In genomic region chr6:21587182-21587924, GRCh38 we compare ENCODE assay signal across 8 cellular contexts. TPM values are rescaled to one million over a fixed set of nuclear protein-coding genes. Genes with fewer than 3 reads are reported as not detected.
A peak's percentile ranks its signal among the peaks of the same experiment; 100 is the strongest.
DNase-seq lines count a peak whose midpoint lies in the region; ATAC-seq and TF ChIP-seq lines count a peak whose summit lies in the region.

No MANE protein-coding gene starts in this region.

- H3K27me3 Mint-ChIP-seq in T-cell, result peaks cover 22 to 27% of the 10 kb centered on the region in 2 donors

- intact Hi-C loops in left lung (cut with DNase I), result loop anchor here in 1 of 2 donors (10.0 kb wide), 2 partner anchors 793 to 1023 kb away; no protein-coding TSS in a partner anchor

- peaks cover 14 to 16% (median 15%) of the 10 kb centered on the region in 3 donors for H3K4me1 Mint-ChIP-seq in T-cell
- H3K4me1 Mint-ChIP-seq in stimulated activated effector memory CD8-positive, alpha-beta T cell treated with anti-CD3 and anti-CD28 coated beads, Interleukin-12 subunit alpha, Interleukin-12 subunit beta, amount 100 ng/mL, for 72 hours, result peaks cover 16% of the 10 kb centered on the region

- no peak overlapping the region for H3K27ac Mint-ChIP-seq in T-cell
- H3K27ac Mint-ChIP-seq in stimulated activated effector memory CD8-positive, alpha-beta T cell treated with anti-CD3 and anti-CD28 coated beads, Interleukin-12 subunit alpha, Interleukin-12 subunit beta, amount 100 ng/mL, for 72 hours, result no peak overlapping the region

- peak; percentile 31 for ATAC-seq in HG02571 (IDR thresholded peaks at IDR 0.05; ENCODE audit: unreplicated experiment)
- ATAC-seq in T-cell (replicated peaks in 1 of 4), result peak; percentile 17 to 37 (median 26)
- peak; percentile 49 for ATAC-seq in left lung
- ATAC-seq in stimulated activated effector memory CD8-positive, alpha-beta T cell treated with anti-CD3 and anti-CD28 coated beads, Interleukin-12 subunit alpha, Interleukin-12 subunit beta, amount 100 ng/mL, for 72 hours, result peak; percentile 38

- no peak for TF ChIP-seq CTCF in GM12865 (IDR thresholded peaks at IDR 0.05; ENCODE audit: insufficient read depth, low read depth, low read length, missing control alignments)
- TF ChIP-seq CTCF in NB4 (IDR thresholded peaks at IDR 0.05; ENCODE audit: low read depth, low read length), result no peak
- TF ChIP-seq CTCF in left lung (IDR thresholded peaks at IDR 0.05), result peak; percentile 22 to 23

- peak overlapping the region; percentile 87 to 91 for H3K27ac ChIP-seq in left lung

- H3K4me1 ChIP-seq in left lung, result peaks cover 0 to 19% of the 10 kb centered on the region in 2 donors

- H3K27me3 ChIP-seq in left lung, result peaks cover 0 to 19% of the 10 kb centered on the region in 2 donors

- H3K4me3 ChIP-seq in GM12865 (ENCODE audit: low read depth, low read length), result peak overlapping the region; percentile 88
- H3K4me3 ChIP-seq in NB4 (ENCODE audit: low read depth, low read length), result peak overlapping the region; percentile 66
- H3K4me3 ChIP-seq in left lung, result peak overlapping the region; percentile 51 to 70

- no peak for TF ChIP-seq POLR2A in NB4 (IDR thresholded peaks at IDR 0.05; ENCODE audit: extremely low read depth, insufficient read length)

- peaks cover 0 to 2% of the 10 kb centered on the region in 2 donors for H3K9me3 ChIP-seq in left lung

- H3K36me3 ChIP-seq in left lung, result no peaks in the 10 kb centered on the region

- H3K9me3 Mint-ChIP-seq in T-cell, result peaks cover 0 to 4% (median 0%) of the 10 kb centered on the region in 3 donors
- H3K9me3 Mint-ChIP-seq in stimulated activated effector memory CD8-positive, alpha-beta T cell treated with anti-CD3 and anti-CD28 coated beads, Interleukin-12 subunit alpha, Interleukin-12 subunit beta, amount 100 ng/mL, for 72 hours, result no peaks in the 10 kb centered on the region

- CTCF ChIA-PET in T-cell (lab: Charles Lee), result interaction anchor here (0.6 to 9.8 kb wide), 4 partner anchors 11 to 1024 kb away, joined by 3 to 120 read pairs (median 16); no protein-coding TSS in a partner anchor

- DNase-seq in A172 (ENCODE audit: low spot score) (peak; percentile 43), GM12865 (ENCODE audit: low read depth) (peak; percentile 81), NB4 (ENCODE audit: low read depth) (peak; percentile 80), T-cell (peak in 14 of 34 experiments; percentile 3 to 30 (median 10)), dedifferentiated amniotic fluid mesenchymal stem cell (ENCODE audit: extremely low spot score) (peak; percentile 61), left lung (peak; percentile 69 to 87)
- peak in 1 of 2 donors; percentile 63 for DNase-seq in stimulated activated effector memory CD8-positive, alpha-beta T cell treated with anti-CD3 and anti-CD28 coated beads, Interleukin-12 subunit alpha, Interleukin-12 subunit beta, amount 100 ng/mL, for 72 hours (ENCODE audit: low spot score in 2 of 2)

- peak overlapping the region; percentile 85 to 98 (median 89) for H3K4me3 Mint-ChIP-seq in T-cell
- H3K4me3 Mint-ChIP-seq in stimulated activated effector memory CD8-positive, alpha-beta T cell treated with anti-CD3 and anti-CD28 coated beads, Interleukin-12 subunit alpha, Interleukin-12 subunit beta, amount 100 ng/mL, for 72 hours, result peak overlapping the region; percentile 92

- H3K36me3 Mint-ChIP-seq in T-cell, result no peaks in the 10 kb centered on the region
- no peaks in the 10 kb centered on the region for H3K36me3 Mint-ChIP-seq in stimulated activated effector memory CD8-positive, alpha-beta T cell treated with anti-CD3 and anti-CD28 coated beads, Interleukin-12 subunit alpha, Interleukin-12 subunit beta, amount 100 ng/mL, for 72 hours

- POLR2A ChIA-PET in T-cell (lab: Charles Lee), result interaction anchor here (0.6 to 0.7 kb wide), 3 partner anchors 1024 to 1268 kb away, joined by 3 read pairs; no protein-coding TSS in a partner anchor

RNA-seq across cellular contexts. Expression of gene SOX4, which starts 6.2 kb away (rescaled TPM):
- total RNA-seq in A172 (2014; rRNA removed; shearing (Covaris generic)), result 8.8 and 10.5 TPM in 2 replicates
- total RNA-seq in T-cell (10 to 100 TPM in 1 of 5 donors, 1 to 10 TPM in 4; 1.5 to 15.8 (median 2.9) TPM), left lung (10 to 100 TPM; 23.4 to 82.0 TPM)

Comparison
In these comparisons a context has a peak if more than half of its experiments do, and no peak if none do; other contexts are left out.
1. CTCF ChIP-seq: peak in left lung (2 of 2); none in GM12865 (single experiment) and NB4 (single experiment).
2. Peak in every context shown above with its lines, with median percentiles within 50 percentile points of each other: H3K4me3 ChIP-seq and ATAC-seq.